14 cellular contexts compared by ENCODE assay signal in genomic region chr22:47092896-47093311, GRCh38.
DNase-seq lines count a peak whose midpoint lies in the region; ATAC-seq and TF ChIP-seq lines count a peak whose summit lies in the region.
"Had no signal": no experiment of that assay in that cellular context is flagged by ENCODE, and none has a peak within 500 bp of the region (broad histone marks: within the 10 kb centered on the region; RNA-seq: fewer than 3 reads in every experiment).

No MANE protein-coding gene starts in this region.

- peak; percentile 14 for DNase-seq in Caki2 (ENCODE audit: low read depth)
- no peak for DNase-seq in RWPE2 (ENCODE audit: low spot score)
- peak; percentile 74 for DNase-seq in fibroblast of peridontal ligament (ENCODE audit: extremely low read depth)
- peak; percentile 64 for DNase-seq in putamen (ENCODE audit: low spot score)
- no peak for DNase-seq in SIG-M5 (lab: John Stamatoyannopoulos, UW)
- DNase-seq in activated CD4-positive, alpha-beta T cell treated with anti-CD3 and anti-CD28 coated beads, Interleukin-2, amount 50 U/mL, for 4 hours = no peak
- DNase-seq: activated T-cell treated with anti-CD3 and anti-CD28 coated beads for 4 hours; aorta; hippocampal formation; Kasumi-1; NCI-H2081 treated with DMSO at 0.1 percent for 48 hours; stimulated activated CD4-positive, alpha-beta T cell treated with anti-CD3 and anti-CD28 coated beads, Interleukin-4, amount 100 ng/mL, for 24 hours had no signal

- H3K27ac ChIP-seq in RWPE2 (ENCODE audit: poor library complexity, severe bottlenecking) = no peak overlapping the region

- no peaks in the 10 kb centered on the region for H3K36me3 ChIP-seq in RWPE2 (ENCODE audit: low read depth)

- TF ChIP-seq CTCF in RWPE2 (IDR thresholded peaks at IDR 0.05; ENCODE audit: poor library complexity, severe bottlenecking) = no peak

- ATAC-seq in RWPE2 (ENCODE audit: low read depth) (0 out of 3 replicates have a peak, but pooled peaks have one; percentile 40), GM21367 (IDR thresholded peaks at IDR 0.05; ENCODE audit: unreplicated experiment) (no peak), HG02678 (IDR thresholded peaks at IDR 0.05; ENCODE audit: unreplicated experiment) (no peak)

- in situ Hi-C loops in Caki2 (cut with HindIII; ENCODE audit: low pct_unique_long_range_greater_than_20kb, low sequenced_read_pairs) = no loop called here

- no peaks in the 10 kb centered on the region for H3K27me3 ChIP-seq in RWPE2 (ENCODE audit: insufficient read depth, poor library complexity, severe bottlenecking)

- peaks cover 10% of the 10 kb centered on the region for H3K4me1 ChIP-seq in RWPE2 (ENCODE audit: insufficient read depth, poor library complexity, severe bottlenecking)

- no peak overlapping the region for H3K4me3 ChIP-seq in RWPE2 (ENCODE audit: severe bottlenecking)

- H3K9me3 ChIP-seq in RWPE2 (ENCODE audit: severe bottlenecking) = no peaks in the 10 kb centered on the region

Comparison
In these comparisons a context has a peak if more than half of its experiments do, and no peak if none do; other contexts are left out.
1. DNase-seq: peak in Caki2 (single experiment), fibroblast of peridontal ligament (single experiment) and putamen (single experiment); none in RWPE2 (single experiment), SIG-M5 (single experiment) and activated CD4-positive, alpha-beta T cell treated with anti-CD3 and anti-CD28 coated beads, Interleukin-2, amount 50 U/mL, for 4 hours (0 of 2).